ENCODE assay signal across 23 cellular contexts in genomic region chr4:8505229-8505628, GRCh38.
"Had no signal": no experiment of that assay in that cellular context is flagged by ENCODE, and none has a peak within 500 bp of the region (broad histone marks: within the 10 kb centered on the region; RNA-seq: fewer than 3 reads in every experiment).

No MANE protein-coding gene starts in this region.

- H3K36me3 Mint-ChIP-seq: naive B cell; stimulated activated effector memory CD8-positive, alpha-beta T cell treated with anti-CD3 and anti-CD28 coated beads, Interleukin-12 subunit alpha, Interleukin-12 subunit beta, amount 100 ng/mL, for 72 hours had no signal

- ATAC-seq: effector memory CD8-positive, alpha-beta T cell; gastroesophageal sphincter; left ventricle myocardium superior; stimulated activated effector memory CD8-positive, alpha-beta T cell treated with anti-CD3 and anti-CD28 coated beads, Interleukin-12 subunit alpha, Interleukin-12 subunit beta, amount 100 ng/mL, for 72 hours; stimulated activated naive CD8-positive, alpha-beta T cell treated with anti-CD3 and anti-CD28 coated beads, Interleukin-15, Interleukin-2, amounts not matched to agents 100 U/mL and 50 U/mL, for 24 hours; upper lobe of right lung had no signal

- H3K4me3 ChIP-seq: esophagus squamous epithelium, gastroesophageal sphincter, hepatocyte, lung, right atrium auricular region, suprapubic skin, tibial nerve, upper lobe of right lung had no signal

- H3K27ac Mint-ChIP-seq: effector memory CD8-positive, alpha-beta T cell; stimulated activated effector memory CD8-positive, alpha-beta T cell treated with anti-CD3 and anti-CD28 coated beads, Interleukin-12 subunit alpha, Interleukin-12 subunit beta, amount 100 ng/mL, for 72 hours had no signal

- DNase-seq: effector memory CD8-positive, alpha-beta T cell; esophagus squamous epithelium; foreskin fibroblast; kidney; left cardiac atrium; left ventricle myocardium superior; mesendoderm; naive B cell; nephron progenitor cell; small intestine; stimulated activated CD4-positive, alpha-beta T cell treated with anti-CD3 and anti-CD28 coated beads, Interleukin-4, amount 100 ng/mL, for 1 hour; stimulated activated CD8-positive, alpha-beta memory T cell treated with anti-CD3 and anti-CD28 coated beads, Interleukin-4, amount 100 ng/mL, for 48 hours; stimulated activated naive CD8-positive, alpha-beta T cell treated with anti-CD3 and anti-CD28 coated beads, Interleukin-15, Interleukin-2, amounts not matched to agents 100 U/mL and 50 U/mL, for 24 hours; upper lobe of right lung had no signal

- H3K4me3 Mint-ChIP-seq: effector memory CD8-positive, alpha-beta T cell; naive B cell; nephron progenitor cell; stimulated activated effector memory CD8-positive, alpha-beta T cell treated with anti-CD3 and anti-CD28 coated beads, Interleukin-12 subunit alpha, Interleukin-12 subunit beta, amount 100 ng/mL, for 72 hours had no signal

- H3K36me3 ChIP-seq: esophagus squamous epithelium, gastroesophageal sphincter, neutrophil, right atrium auricular region, suprapubic skin, upper lobe of right lung had no signal

- H3K4me1 Mint-ChIP-seq: naive B cell; stimulated activated effector memory CD8-positive, alpha-beta T cell treated with anti-CD3 and anti-CD28 coated beads, Interleukin-12 subunit alpha, Interleukin-12 subunit beta, amount 100 ng/mL, for 72 hours had no signal

- H3K27ac ChIP-seq: epithelial cell of prostate, hepatocyte, neutrophil had no signal

- H3K9me3 Mint-ChIP-seq: effector memory CD8-positive, alpha-beta T cell; stimulated activated effector memory CD8-positive, alpha-beta T cell treated with anti-CD3 and anti-CD28 coated beads, Interleukin-12 subunit alpha, Interleukin-12 subunit beta, amount 100 ng/mL, for 72 hours had no signal

- H3K9me3 ChIP-seq: esophagus squamous epithelium, gastroesophageal sphincter, neutrophil, right atrium auricular region, suprapubic skin, tibial nerve, upper lobe of right lung had no signal

- H3K27me3 ChIP-seq: esophagus squamous epithelium, hepatocyte, neutrophil, right atrium auricular region, suprapubic skin, tibial nerve, upper lobe of right lung had no signal
